ENCODE assay signal across 8 cellular contexts in the genomic region with DNA sequence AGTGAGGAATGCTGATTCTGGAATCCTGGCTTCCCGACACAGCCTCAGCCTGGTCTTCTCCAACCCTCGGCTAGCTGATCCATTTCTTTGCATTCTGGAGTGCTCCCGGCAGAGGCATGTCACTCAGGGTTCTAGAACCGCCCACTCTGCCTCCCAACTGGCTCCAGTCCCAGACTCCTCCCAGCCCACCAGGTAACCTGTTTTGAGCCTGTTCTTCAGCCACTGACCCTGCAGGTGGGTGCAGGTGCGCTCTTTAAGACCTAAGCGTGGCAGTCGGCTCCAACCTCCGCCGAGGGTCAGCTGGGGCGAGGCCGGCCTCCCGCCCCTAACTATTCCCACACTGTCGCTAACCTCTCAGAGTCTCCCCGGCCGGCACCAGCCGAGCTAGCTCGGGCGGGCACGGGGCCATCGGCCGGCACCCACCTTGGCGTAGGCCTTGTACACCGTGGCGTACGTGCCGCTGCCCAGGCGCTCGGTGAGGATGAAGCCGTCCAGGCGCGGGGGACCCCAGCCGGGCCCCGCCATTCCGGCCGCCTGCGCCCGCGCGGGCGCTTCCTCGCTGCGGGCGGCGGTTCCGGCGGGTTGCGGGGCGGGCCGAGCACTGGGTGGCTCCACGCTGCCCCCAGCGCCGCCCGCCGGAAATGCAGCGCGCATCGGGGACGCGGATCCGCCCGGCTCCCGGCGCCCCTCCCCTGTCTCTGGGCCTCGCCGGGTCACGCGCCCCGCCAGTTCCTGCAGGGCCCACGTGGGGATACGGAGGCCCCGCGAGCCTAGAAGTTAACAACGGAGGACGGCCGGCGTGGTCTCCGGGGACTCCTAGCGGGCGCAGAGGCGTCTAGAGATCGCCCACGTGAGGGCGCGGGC. TPM values are rescaled to one million over a fixed set of nuclear protein-coding genes. Genes with fewer than 3 reads are reported as not detected.
DNase-seq lines count a peak whose midpoint lies in the region; ATAC-seq and TF ChIP-seq lines count a peak whose summit lies in the region.

Gene ULK3, minus strand, starts transcription at position 576 of the 864 bp plus-strand sequence. Its CDS starts 51 bp downstream, at position 525.

- peak within 1 kb of the TSS; percentile 92 for H3K4me3 Mint-ChIP-seq in activated CD4-positive, alpha-beta T cell treated with anti-CD3 and anti-CD28 coated beads, Interleukin-2, amount 10 ng/mL, durations not matched to agents 7 days and 5 days

- H3K9me3 Mint-ChIP-seq in activated CD4-positive, alpha-beta T cell treated with anti-CD3 and anti-CD28 coated beads, Interleukin-2, amount 10 ng/mL, durations not matched to agents 7 days and 5 days = no peaks in the 10 kb centered on the region

- DNase-seq in NCI-H526 treated with DMSO at 0.1 percent for 48 hours (lab: John Stamatoyannopoulos, UW) (peak; percentile 93), coronary artery (ENCODE audit: low spot score) (peak; percentile 92), left colon (peak; percentile 90 to 93)
- DNase-seq in activated CD4-positive, alpha-beta T cell treated with anti-CD3 and anti-CD28 coated beads, Interleukin-2, amount 10 ng/mL, durations not matched to agents 7 days and 5 days = peak; percentile 93
- peak; percentile 92 for DNase-seq in stimulated activated CD4-positive, alpha-beta T cell treated with anti-CD3 and anti-CD28 coated beads, Interleukin-1b, Interleukin-23, amount 100 ng/mL, for 48 hours

- no peaks in the 10 kb centered on the region for H3K9me3 ChIP-seq in BLaER1 treated with 17β-estradiol and CSF1 and Interleukin-3, amounts not matched to agents 10 nM and 100 nM (replicated peaks in 1 of 11)

- peak within 1 kb of the TSS; percentile 83 to 99 (median 91) for H3K27ac ChIP-seq in BLaER1 treated with 17β-estradiol and CSF1 and Interleukin-3, amounts not matched to agents 10 nM and 100 nM
- peak within 1 kb of the TSS; percentile 58 to 92 for H3K27ac ChIP-seq in coronary artery

- peaks cover 58% of the 10 kb centered on the region for H3K4me1 Mint-ChIP-seq in activated CD4-positive, alpha-beta T cell treated with anti-CD3 and anti-CD28 coated beads, Interleukin-2, amount 10 ng/mL, durations not matched to agents 7 days and 5 days

- peak; percentile 73 for TF ChIP-seq CTCF in coronary artery (IDR thresholded peaks at IDR 0.05)

- intact Hi-C loops in left colon (cut with DNase I, micrococcal nuclease) = no loop called here

- no peaks in the 10 kb centered on the region for H3K27me3 ChIP-seq in BLaER1 treated with 17β-estradiol and CSF1 and Interleukin-3, amounts not matched to agents 10 nM and 100 nM

- peak within 1 kb of the TSS; percentile 76 to 94 (median 82) for H3K4me3 ChIP-seq in BLaER1 treated with 17β-estradiol and CSF1 and Interleukin-3, amounts not matched to agents 10 nM and 100 nM
- H3K4me3 ChIP-seq in coronary artery = peak within 1 kb of the TSS; percentile 100

- peaks cover 82 to 93% (median 88%) of the 10 kb centered on the region in 10 experiments for H3K4me1 ChIP-seq in BLaER1 treated with 17β-estradiol and CSF1 and Interleukin-3, amounts not matched to agents 10 nM and 100 nM

- peak within 1 kb of the TSS; percentile 85 to 99 (median 94) for H3K4me2 ChIP-seq in BLaER1 treated with 17β-estradiol and CSF1 and Interleukin-3, amounts not matched to agents 10 nM and 100 nM

- H3K36me3 Mint-ChIP-seq in activated CD4-positive, alpha-beta T cell treated with anti-CD3 and anti-CD28 coated beads, Interleukin-2, amount 10 ng/mL, durations not matched to agents 7 days and 5 days (ENCODE audit: low read depth) = peaks cover 34% of the 10 kb centered on the region

- H3K27me3 Mint-ChIP-seq in activated CD4-positive, alpha-beta T cell treated with anti-CD3 and anti-CD28 coated beads, Interleukin-2, amount 10 ng/mL, durations not matched to agents 7 days and 5 days = no peaks in the 10 kb centered on the region

- peak within 1 kb of the TSS; percentile 81 to 93 (median 89) for H3K9ac ChIP-seq in BLaER1 treated with 17β-estradiol and CSF1 and Interleukin-3, amounts not matched to agents 10 nM and 100 nM

- CTCF ChIA-PET in activated CD4-positive, alpha-beta T cell treated with anti-CD3 and anti-CD28 coated beads, Interleukin-2, amount 10 ng/mL, durations not matched to agents 7 days and 5 days (lab: Charles Lee) = interaction anchor here (0.6 to 3.3 kb wide), 23 partner anchors 10 to 265 kb away, joined by 3 to 23 read pairs (median 3); partner anchors contain the start of genes EDC3 and FAM219B

- POLR2A ChIA-PET in activated CD4-positive, alpha-beta T cell treated with anti-CD3 and anti-CD28 coated beads, Interleukin-2, amount 10 ng/mL, durations not matched to agents 7 days and 5 days (lab: Charles Lee) = no interaction called here

- peak; percentile 81 for ATAC-seq in GM19351 (IDR thresholded peaks at IDR 0.05; ENCODE audit: unreplicated experiment)
- peak; percentile 74 for ATAC-seq in HG03520 (IDR thresholded peaks at IDR 0.05; ENCODE audit: unreplicated experiment)
- peak; percentile 83 for ATAC-seq in left colon

- H3K27ac Mint-ChIP-seq in activated CD4-positive, alpha-beta T cell treated with anti-CD3 and anti-CD28 coated beads, Interleukin-2, amount 10 ng/mL, durations not matched to agents 7 days and 5 days = peak within 1 kb of the TSS; percentile 95

- peaks cover 22 to 68% (median 39%) of the 10 kb centered on the region in 11 experiments for H3K36me3 ChIP-seq in BLaER1 treated with 17β-estradiol and CSF1 and Interleukin-3, amounts not matched to agents 10 nM and 100 nM

- peaks cover 0 to 45% (median 13%) of the 10 kb centered on the region in 11 experiments; a peak in 12 of 22 replicates for H4K20me1 ChIP-seq in BLaER1 treated with 17β-estradiol and CSF1 and Interleukin-3, amounts not matched to agents 10 nM and 100 nM

RNA-seq across cellular contexts. Expression of gene ULK3, which starts in this region (rescaled TPM):
- total RNA-seq in activated CD4-positive, alpha-beta T cell treated with anti-CD3 and anti-CD28 coated beads, Interleukin-2, amount 10 ng/mL, durations not matched to agents 7 days and 5 days = 10 to 100 TPM; 56.6 to 66.4 TPM
- total RNA-seq in left colon = 10 to 100 TPM; 70.7 to 83.2 TPM

Comparison
In these comparisons a context has a peak if more than half of its experiments do, and no peak if none do; other contexts are left out.
1. Peak in every context shown above with its lines: DNase-seq, ATAC-seq, H3K4me3 ChIP-seq and H3K27ac ChIP-seq.